18 cellular contexts compared by ENCODE assay signal in the genomic region with DNA sequence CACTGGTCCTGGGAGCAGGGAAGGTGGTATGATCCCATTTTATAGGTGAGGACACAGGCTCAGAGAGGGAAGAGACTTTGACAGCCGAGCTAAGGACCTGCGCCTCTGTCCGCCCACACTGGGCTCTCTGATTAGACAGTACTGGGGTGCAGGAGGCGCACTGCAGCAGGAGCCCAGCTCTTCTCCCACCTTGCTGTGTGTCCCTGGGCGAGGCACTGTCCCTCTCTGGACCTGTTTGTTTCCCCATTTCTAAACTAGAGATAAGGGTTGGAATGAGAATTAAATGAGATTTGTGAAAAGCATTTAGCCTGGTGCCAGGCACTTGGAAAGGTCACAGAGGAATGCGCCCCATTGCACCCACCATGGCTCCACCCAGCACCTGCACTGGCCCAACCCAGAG. TPM values are rescaled to one million over a fixed set of nuclear protein-coding genes. Genes with fewer than 3 reads are reported as not detected.
A peak's percentile ranks its signal among the peaks of the same experiment; 100 is the strongest.
DNase-seq lines count a peak whose midpoint lies in the region; ATAC-seq, FAIRE-seq and TF ChIP-seq lines count a peak whose summit lies in the region.
"Had no signal": no experiment of that assay in that cellular context is flagged by ENCODE, and none has a peak within 500 bp of the region (broad histone marks: within the 10 kb centered on the region; RNA-seq: fewer than 3 reads in every experiment).

No MANE protein-coding gene starts in this region.

- H3K36me3 ChIP-seq in HepG2 (replicated peaks in 1 of 2; ENCODE audit: control insufficient read depth in 1 of 2, insufficient read depth in 2 of 2, low read length in 2 of 2) (no peaks in the 10 kb centered on the region), right lobe of liver (no peaks in the 10 kb centered on the region), osteoblast (ENCODE audit: insufficient read depth, low read length) (no peaks in the 10 kb centered on the region)

- H3K9me3 ChIP-seq in HepG2 (ENCODE audit: low read length) (peaks cover 7% of the 10 kb centered on the region), right lobe of liver (no peaks in the 10 kb centered on the region), osteoblast (ENCODE audit: low read depth, low read length) (peaks cover 3% of the 10 kb centered on the region)

- TF ChIP-seq CTCF in HepG2 (CRISPR knock-in tag; IDR thresholded peaks at IDR 0.05) (no peak), right lobe of liver (IDR thresholded peaks at IDR 0.05) (no peak), RWPE1 (conservative IDR thresholded peaks at IDR 0.05; ENCODE audit: low read depth) (no peak), osteoblast (IDR thresholded peaks at IDR 0.05; ENCODE audit: extremely low read depth, low read depth, low read length) (no peak), GM10266 (IDR thresholded peaks at IDR 0.05; ENCODE audit: control insufficient read depth, insufficient read depth, low read depth, missing control alignments) (no peak)

- TF ChIP-seq RAD21 in HepG2 (CRISPR knock-in tag; IDR thresholded peaks at IDR 0.05): no peak

- H2AFZ ChIP-seq in HepG2 (ENCODE audit: low read length) (no peak overlapping the region), osteoblast (ENCODE audit: low read length) (no peak overlapping the region)

- 65% methylated on average over 6 of the region's 6 CpGs for WGBS in HepG2 (ENCODE audit: low lambda C conversion rate)
- WGBS in right lobe of liver (ENCODE audit: insufficient coverage, low coverage, low lambda C conversion rate, missing lambda C conversion rate): 82% methylated on average over 3 of the region's 6 CpGs

- CTCF ChIA-PET in HepG2 (lab: Yijun Ruan, JAX; ENCODE audit: low intra/inter-chr PET ratio, low total read pairs) (no interaction called here), RWPE1 (lab: Yijun Ruan, JAX) (no interaction called here)

- POLR2A ChIA-PET in HepG2 (lab: Yijun Ruan, JAX) (no interaction called here), RWPE1 (lab: Yijun Ruan, JAX; ENCODE audit: low non-redundant PET) (no interaction called here)

- H3K9ac ChIP-seq in HepG2 (ENCODE audit: insufficient read depth, low read depth, low read length): no peak overlapping the region
- H3K9ac ChIP-seq: BLaER1 treated with 17β-estradiol and CSF1 and Interleukin-3, amounts not matched to agents 10 nM and 100 nM had no signal

- FAIRE-seq in HepG2 (lab: Jason Lieb, UNC): no peak
- FAIRE-seq: A549, GM12891 had no signal

- H3K79me2 ChIP-seq in HepG2 (ENCODE audit: insufficient read depth, low read length): no peaks in the 10 kb centered on the region
- no peaks in the 10 kb centered on the region for H3K79me2 ChIP-seq in osteoblast (ENCODE audit: insufficient read depth, low read length)

- H3K4me1 ChIP-seq in HepG2 (ENCODE audit: insufficient read depth, low read length) (no peaks in the 10 kb centered on the region), right lobe of liver (no peaks in the 10 kb centered on the region), osteoblast (ENCODE audit: insufficient read depth, low read length) (no peaks in the 10 kb centered on the region)
- H3K4me1 ChIP-seq: A549; BLaER1 treated with 17β-estradiol and CSF1 and Interleukin-3, amounts not matched to agents 10 nM and 100 nM had no signal

- H3K4me3 ChIP-seq in HepG2 (replicated peaks in 1 of 3; ENCODE audit: insufficient read depth in 1 of 3, low read depth in 2 of 3, low read length in 3 of 3): no peak overlapping the region
- H3K4me3 ChIP-seq in right lobe of liver: no peak overlapping the region
- H3K4me3 ChIP-seq in osteoblast (ENCODE audit: insufficient read depth, low read length): no peak overlapping the region
- H3K4me3 ChIP-seq: A549; BLaER1 treated with 17β-estradiol and CSF1 and Interleukin-3, amounts not matched to agents 10 nM and 100 nM had no signal

- intact Hi-C loops in HepG2 (cut with micrococcal nuclease; ENCODE audit: unreplicated experiment) (no loop called here), right lobe of liver (cut with DNase I) (no loop called here)

- DNase-seq in HepG2 (ENCODE audit: low spot score): no peak
- no peak for DNase-seq in right lobe of liver
- DNase-seq in RWPE1 (ENCODE audit: low spot score): no peak
- DNase-seq in osteoblast (ENCODE audit: insufficient read length, low spot score, missing footprints): peak; percentile 14
- no peak for DNase-seq in NCI-H774 (lab: John Stamatoyannopoulos, UW)
- DNase-seq in GM10266 (ENCODE audit: extremely low spot score): no peak
- DNase-seq: AML-193; CD4-positive, alpha-beta T cell; CD8-positive, alpha-beta T cell; DMS 273 treated with DMSO at 0.1 percent for 48 hours; DMS79; DND-41; EL; GDM1 had no signal

- TF ChIP-seq EP300 in HepG2 (IDR thresholded peaks at IDR 0.05; ENCODE audit: low read depth in 2 of 2, low read length in 2 of 2) (no peak), HepG2 (CRISPR knock-in tag; IDR thresholded peaks at IDR 0.05; ENCODE audit: borderline replicate concordance) (no peak)

- peaks cover 6 to 16% of the 10 kb centered on the region in 2 experiments; a peak in 4 of 5 replicates for H3K27me3 ChIP-seq in HepG2 (ENCODE audit: control insufficient read depth in 1 of 2, insufficient read depth in 2 of 2, low read length in 2 of 2)
- no peaks in the 10 kb centered on the region for H3K27me3 ChIP-seq in right lobe of liver
- H3K27me3 ChIP-seq in osteoblast (ENCODE audit: insufficient read depth, low read length): no peaks in the 10 kb centered on the region
- H3K27me3 ChIP-seq: BLaER1 treated with 17β-estradiol and CSF1 and Interleukin-3, amounts not matched to agents 10 nM and 100 nM had no signal

- BruUV-seq in HepG2 (replicated peaks; lab: Mats Ljungman, UMichigan): no TSS peak

- TF ChIP-seq POLR2A in HepG2 (IDR thresholded peaks at IDR 0.05; ENCODE audit: insufficient read depth in 1 of 2, low read depth in 2 of 2, low read length in 2 of 2) (no peak), right lobe of liver (IDR thresholded peaks at IDR 0.05) (no peak)

- no peaks in the 10 kb centered on the region for H4K20me1 ChIP-seq in HepG2 (ENCODE audit: insufficient read depth, low read length)
- no peaks in the 10 kb centered on the region for H4K20me1 ChIP-seq in osteoblast (ENCODE audit: insufficient read depth, low read length)

- H3K4me2 ChIP-seq in HepG2 (ENCODE audit: low read depth, low read length) (no peak overlapping the region), osteoblast (ENCODE audit: insufficient read depth, low read length) (no peak overlapping the region)
- H3K4me2 ChIP-seq: A549; BLaER1 treated with 17β-estradiol and CSF1 and Interleukin-3, amounts not matched to agents 10 nM and 100 nM had no signal

- H3K27ac ChIP-seq in HepG2 (ENCODE audit: extremely low read length, insufficient read depth, low read length): no peak overlapping the region
- no peak overlapping the region for H3K27ac ChIP-seq in right lobe of liver
- peak overlapping the region; percentile 37; the same call in 1 of the 2 replicates for H3K27ac ChIP-seq in RWPE1
- H3K27ac ChIP-seq in osteoblast (ENCODE audit: low read depth, low read length): no peak overlapping the region
- H3K27ac ChIP-seq: A549; BLaER1 treated with 17β-estradiol and CSF1 and Interleukin-3, amounts not matched to agents 10 nM and 100 nM; C4-2B had no signal

- no peak for ATAC-seq in HepG2
- ATAC-seq in right lobe of liver: no peak
- ATAC-seq: A549; CD8-positive, alpha-beta T cell had no signal

- in situ Hi-C loops in HepG2 (cut with HindIII; ENCODE audit: extremely low pct_ligation_motif_present, low pct_unique_long_range_greater_than_20kb): no loop called here

RNA-seq across cellular contexts. Expression of a gene that starts 19.6 kb away (rescaled TPM):
- 48.3 and 61.7 TPM in 2 replicates for total RNA-seq in HepG2 (2016; rRNA removed; fragmentation: Illumina TruSeq; extraction: Trizol)
- total RNA-seq in HepG2 (2016; cell fraction: cytosol; rRNA removed; fragmentation: Illumina TruSeq; extraction: Trizol; ENCODE audit: low read depth): 23.8 and 27.0 TPM in 2 replicates
- 48.0 and 66.5 TPM in 2 replicates for total RNA-seq in HepG2 (2016; cell fraction: insoluble cytoplasmic fraction; rRNA removed; fragmentation: Illumina TruSeq; extraction: Trizol)
- 37.7 and 42.3 TPM in 2 replicates for total RNA-seq in HepG2 (2016; cell fraction: membrane; rRNA removed; fragmentation: Illumina TruSeq; extraction: Trizol)
- total RNA-seq in HepG2 (2016; cell fraction: nucleus; rRNA removed; fragmentation: Illumina TruSeq; extraction: Trizol): 23.1 and 24.3 TPM in 2 replicates
- polyA plus RNA-seq in HepG2 (2011; rRNA removed): 7.7 and 10.6 TPM in 2 replicates
- 8.9 and 11.0 TPM in 2 replicates for polyA plus RNA-seq in HepG2 (2011; cell fraction: cytosol; rRNA removed)
- polyA plus RNA-seq in HepG2 (2011; cell fraction: nucleus; rRNA removed): 3.9 and 4.5 TPM in 2 replicates
- polyA plus RNA-seq in HepG2 (2012): 5.7 and 16.9 TPM in 2 replicates
- 28.1 and 34.5 TPM in 2 replicates for polyA plus RNA-seq in HepG2 (2016; cell fraction: cytosol; fragmentation: Illumina TruSeq; extraction: Trizol; ENCODE audit: low read depth)
- polyA plus RNA-seq in HepG2 (2016; cell fraction: insoluble cytoplasmic fraction; fragmentation: Illumina TruSeq; extraction: Trizol; ENCODE audit: low read depth): 76.0 and 95.5 TPM in 2 replicates
- 36.4 and 39.0 TPM in 2 replicates for polyA plus RNA-seq in HepG2 (2016; cell fraction: membrane; fragmentation: Illumina TruSeq; extraction: Trizol; ENCODE audit: low read depth)
- polyA plus RNA-seq in HepG2 (2016; cell fraction: nucleus; fragmentation: Illumina TruSeq; extraction: Trizol; ENCODE audit: insufficient read depth, low read depth): 38.9 and 39.5 TPM in 2 replicates
- polyA minus RNA-seq in HepG2 (2011; rRNA and poly(A)+ RNA removed; ENCODE audit: low replicate concordance): 7.2 and 33.6 TPM in 2 replicates
- polyA minus RNA-seq in HepG2 (2011; cell fraction: cytosol; rRNA and poly(A)+ RNA removed): 3.9 and 4.1 TPM in 2 replicates
- 4.7 and 6.2 TPM in 2 replicates for polyA minus RNA-seq in HepG2 (2011; cell fraction: nucleus; rRNA and poly(A)+ RNA removed)
- total RNA-seq in right lobe of liver: 1 to 10 TPM in 4 of 6 experiments, under 1 TPM in 2; 0.49 to 4.7 (median 1.3) TPM
- 1.2 and 1.8 TPM in 2 replicates for total RNA-seq in osteoblast

RNA-seq across cellular contexts. Expression of a gene that starts 42.6 kb away (rescaled TPM):
- total RNA-seq in HepG2 (2016; rRNA removed; fragmentation: Illumina TruSeq; extraction: Trizol) (0.13 TPM in 1 of 2 replicates, not detected in the other), right lobe of liver (under 1 TPM in 4 of 6 experiments, not detected in 2; 0.31 to 0.98 (median 0.70) TPM), osteoblast (0.59 and 0.72 TPM in 2 replicates)
- total RNA-seq in HepG2 (2016; cell fraction: cytosol; rRNA removed; fragmentation: Illumina TruSeq; extraction: Trizol; ENCODE audit: low read depth): 0.35 TPM in 1 of 2 replicates, not detected in the other
- total RNA-seq in HepG2 (2016; cell fraction: insoluble cytoplasmic fraction; rRNA removed; fragmentation: Illumina TruSeq; extraction: Trizol): not detected in 2 replicates
- not detected in 2 replicates for total RNA-seq in HepG2 (2016; cell fraction: membrane; rRNA removed; fragmentation: Illumina TruSeq; extraction: Trizol)
- total RNA-seq in HepG2 (2016; cell fraction: nucleus; rRNA removed; fragmentation: Illumina TruSeq; extraction: Trizol): not detected in 2 replicates
- polyA plus RNA-seq in HepG2 (2011; rRNA removed): 0.26 and 0.29 TPM in 2 replicates
- 0.13 and 0.28 TPM in 2 replicates for polyA plus RNA-seq in HepG2 (2011; cell fraction: cytosol; rRNA removed)
- polyA plus RNA-seq in HepG2 (2011; cell fraction: nucleus; rRNA removed): 0.16 and 0.37 TPM in 2 replicates
- not detected in 2 replicates for polyA plus RNA-seq in HepG2 (2012)
- 0.35 and 0.65 TPM in 2 replicates for polyA plus RNA-seq in HepG2 (2016; cell fraction: cytosol; fragmentation: Illumina TruSeq; extraction: Trizol; ENCODE audit: low read depth)
- polyA plus RNA-seq in HepG2 (2016; cell fraction: insoluble cytoplasmic fraction; fragmentation: Illumina TruSeq; extraction: Trizol; ENCODE audit: low read depth): not detected in 2 replicates
- polyA plus RNA-seq in HepG2 (2016; cell fraction: membrane; fragmentation: Illumina TruSeq; extraction: Trizol; ENCODE audit: low read depth): 0.33 TPM in 1 of 2 replicates, not detected in the other
- not detected in 2 replicates for polyA plus RNA-seq in HepG2 (2016; cell fraction: nucleus; fragmentation: Illumina TruSeq; extraction: Trizol; ENCODE audit: insufficient read depth, low read depth)
- polyA minus RNA-seq in HepG2 (2011; rRNA and poly(A)+ RNA removed; ENCODE audit: low replicate concordance): 0.44 and 7.8 TPM in 2 replicates
- polyA minus RNA-seq in HepG2 (2011; cell fraction: cytosol; rRNA and poly(A)+ RNA removed): not detected in 2 replicates
- not detected in 2 replicates for polyA minus RNA-seq in HepG2 (2011; cell fraction: nucleus; rRNA and poly(A)+ RNA removed)
